Comparison of ENCODE assay signal across 8 cellular contexts in the genomic region with DNA sequence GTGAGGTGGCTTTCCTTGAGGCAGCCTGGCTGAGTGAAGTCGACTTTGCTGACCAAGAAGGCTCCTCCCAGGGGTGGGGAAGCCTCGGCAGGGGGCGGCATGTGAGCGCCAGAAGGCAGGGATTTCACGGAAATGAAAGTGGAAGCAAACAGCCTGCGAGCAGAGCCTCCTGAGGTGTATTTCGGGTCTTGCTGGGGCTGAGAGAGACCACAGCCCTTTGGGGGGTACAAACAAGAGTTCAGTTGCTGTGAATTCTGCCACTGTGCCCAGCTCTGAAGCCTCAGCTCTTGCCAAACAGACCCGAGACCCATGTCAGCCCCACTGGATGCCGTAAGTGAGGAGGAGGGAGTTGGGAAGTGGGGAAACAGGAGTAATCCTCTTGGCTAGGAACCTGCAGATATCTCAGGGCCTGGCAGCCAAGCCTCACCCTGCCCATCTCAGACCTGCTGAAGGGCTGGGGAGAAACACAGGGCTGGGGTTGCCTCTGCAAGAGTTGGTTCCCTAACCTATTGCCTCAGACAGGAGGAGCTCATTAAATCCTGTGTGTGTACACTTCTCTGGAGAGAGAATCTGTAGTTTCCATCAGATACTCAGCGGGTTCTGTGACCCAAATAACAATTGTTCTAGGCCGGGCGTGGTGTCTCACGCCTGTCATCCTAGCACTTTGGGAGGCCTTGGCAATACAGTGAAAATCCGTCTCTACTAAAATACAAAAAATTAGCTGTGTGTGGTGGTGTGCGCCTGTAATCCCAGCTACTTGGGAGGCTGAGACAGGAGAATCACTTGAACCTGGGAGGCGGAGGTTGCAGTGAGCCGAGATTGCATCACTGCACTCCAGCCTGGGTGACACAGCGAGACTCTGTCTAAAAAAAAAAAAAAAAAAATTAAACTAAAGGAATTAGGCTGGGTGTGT. TPM values are rescaled to one million over a fixed set of nuclear protein-coding genes. Genes with fewer than 3 reads are reported as not detected.
DNase-seq lines count a peak whose midpoint lies in the region; ATAC-seq and TF ChIP-seq lines count a peak whose summit lies in the region.

A gene (plus strand): TSS at position 146 of the 913 bp plus-strand sequence. CDS start 164 bp downstream, at position 310.

- H3K27me3 Mint-ChIP-seq in CD4-positive, alpha-beta memory T cell, result no peaks in the 10 kb centered on the region
- H3K27me3 Mint-ChIP-seq in T-cell (no peaks in the 10 kb centered on the region), progenitor cell of endocrine pancreas (no peaks in the 10 kb centered on the region)
- H3K27me3 Mint-ChIP-seq in activated naive CD8-positive, alpha-beta T cell treated with anti-CD3 and anti-CD28 coated beads, Interleukin-2, amount 50 U/mL, for 24 hours, result no peaks in the 10 kb centered on the region

- intact Hi-C loops in CD4-positive, alpha-beta memory T cell (cut with micrococcal nuclease), result loop anchor here (1.0 kb wide), 3 partner anchors 205 to 332 kb away; no protein-coding TSS in a partner anchor
- intact Hi-C loops in cardiac septum (cut with DNase I), result no loop called here

- no peaks in the 10 kb centered on the region for H3K9me3 ChIP-seq in CD4-positive, alpha-beta memory T cell (ENCODE audit: control insufficient read depth in 1 of 2, low read length in 2 of 2)
- no peaks in the 10 kb centered on the region for H3K9me3 ChIP-seq in upper lobe of left lung

- H3K36me3 Mint-ChIP-seq in CD4-positive, alpha-beta memory T cell, result peaks cover 0 to 36% of the 10 kb centered on the region in 2 donors
- H3K36me3 Mint-ChIP-seq in T-cell, result peaks cover 17% of the 10 kb centered on the region
- peaks cover 30% of the 10 kb centered on the region for H3K36me3 Mint-ChIP-seq in activated naive CD8-positive, alpha-beta T cell treated with anti-CD3 and anti-CD28 coated beads, Interleukin-2, amount 50 U/mL, for 24 hours (ENCODE audit: low read depth)
- peaks cover 4% of the 10 kb centered on the region for H3K36me3 Mint-ChIP-seq in progenitor cell of endocrine pancreas (ENCODE audit: insufficient read depth)

- 23 to 32% methylated on average over 17 to 18 of the region's 18 CpGs for WGBS in upper lobe of left lung, 2 donors

- no peak for TF ChIP-seq EP300 in upper lobe of left lung (IDR thresholded peaks at IDR 0.05)

- DNase-seq in CD4-positive, alpha-beta memory T cell, result peak; percentile 81 to 89 (median 83)
- DNase-seq in Kasumi-1 (lab: John Stamatoyannopoulos, UW) (peak; percentile 75 to 81), T-cell (peak; percentile 68 to 88 (median 81)), cardiac septum (ENCODE audit: low spot score) (peak; percentile 94), progenitor cell of endocrine pancreas (ENCODE audit: low spot score, unreplicated experiment) (no peak), upper lobe of left lung (peak; percentile 90 to 92)
- peak; percentile 87 for DNase-seq in activated naive CD8-positive, alpha-beta T cell treated with anti-CD3 and anti-CD28 coated beads, Interleukin-2, amount 50 U/mL, for 24 hours

- CTCF ChIA-PET in CD4-positive, alpha-beta memory T cell (lab: Charles Lee; ENCODE audit: partially characterized antibody), result interaction anchor here (0.5 to 3.0 kb wide), 17 partner anchors 8 to 477 kb away, joined by 3 to 23 read pairs (median 4); a partner anchor contains a TSS
- CTCF ChIA-PET in T-cell (lab: Charles Lee), result interaction anchor here in 1 of 2 donors (1.0 to 2.3 kb wide), 6 partner anchors 9 to 477 kb away, joined by 3 to 15 read pairs (median 4); a partner anchor contains a TSS

- peak within 1 kb of the TSS; percentile 100 for H3K4me3 Mint-ChIP-seq in CD4-positive, alpha-beta memory T cell
- peak within 1 kb of the TSS; percentile 92 to 99 (median 99) for H3K4me3 Mint-ChIP-seq in T-cell
- peak within 1 kb of the TSS; percentile 96 for H3K4me3 Mint-ChIP-seq in activated naive CD8-positive, alpha-beta T cell treated with anti-CD3 and anti-CD28 coated beads, Interleukin-2, amount 50 U/mL, for 24 hours
- peak within 1 kb of the TSS; percentile 55 for H3K4me3 Mint-ChIP-seq in progenitor cell of endocrine pancreas (ENCODE audit: low read depth)

- peak in 3 of 4 donors; percentile 21 to 65 (median 57) for TF ChIP-seq POLR2A in upper lobe of left lung (IDR thresholded peaks at IDR 0.05)

- peak; percentile 16 for TF ChIP-seq CTCF in progenitor cell of endocrine pancreas (IDR thresholded peaks at IDR 0.05; ENCODE audit: unreplicated experiment)
- TF ChIP-seq CTCF in upper lobe of left lung (IDR thresholded peaks at IDR 0.05), result peak in 5 of 6 experiments; percentile 27 to 63 (median 29)

- peaks cover 8 to 26% (median 17%) of the 10 kb centered on the region in 4 donors for H3K4me1 Mint-ChIP-seq in CD4-positive, alpha-beta memory T cell
- H3K4me1 Mint-ChIP-seq in T-cell (peaks cover 18 to 25% (median 23%) of the 10 kb centered on the region in 3 donors), progenitor cell of endocrine pancreas (ENCODE audit: low read depth) (peaks cover 3% of the 10 kb centered on the region)
- H3K4me1 Mint-ChIP-seq in activated naive CD8-positive, alpha-beta T cell treated with anti-CD3 and anti-CD28 coated beads, Interleukin-2, amount 50 U/mL, for 24 hours, result peaks cover 41% of the 10 kb centered on the region

- peaks cover 21% of the 10 kb centered on the region for H3K4me1 ChIP-seq in CD4-positive, alpha-beta memory T cell (ENCODE audit: insufficient read depth, low read length)
- H3K4me1 ChIP-seq in upper lobe of left lung, result peaks cover 21 to 39% (median 31%) of the 10 kb centered on the region in 4 donors

- no peaks in the 10 kb centered on the region for H3K27me3 ChIP-seq in CD4-positive, alpha-beta memory T cell (ENCODE audit: insufficient read depth, low read length)
- no peaks in the 10 kb centered on the region for H3K27me3 ChIP-seq in upper lobe of left lung

- peak within 1 kb of the TSS; percentile 96 to 100 (median 99) for H3K27ac Mint-ChIP-seq in CD4-positive, alpha-beta memory T cell
- H3K27ac Mint-ChIP-seq in T-cell, result peak within 1 kb of the TSS; percentile 100
- peak within 1 kb of the TSS; percentile 97 for H3K27ac Mint-ChIP-seq in activated naive CD8-positive, alpha-beta T cell treated with anti-CD3 and anti-CD28 coated beads, Interleukin-2, amount 50 U/mL, for 24 hours
- H3K27ac Mint-ChIP-seq in progenitor cell of endocrine pancreas, result peak within 1 kb of the TSS; percentile 81

- peak within 1 kb of the TSS; percentile 94 to 95 for H3K4me3 ChIP-seq in CD4-positive, alpha-beta memory T cell (ENCODE audit: low read length in 2 of 2)
- peak within 1 kb of the TSS; percentile 5 to 80 (median 68) for H3K4me3 ChIP-seq in upper lobe of left lung

- POLR2A ChIA-PET in CD4-positive, alpha-beta memory T cell (lab: Charles Lee; ENCODE audit: partially characterized antibody), result interaction anchor here (1.0 to 3.0 kb wide), 12 partner anchors 8 to 392 kb away, joined by 3 to 41 read pairs (median 8); a partner anchor contains a TSS
- POLR2A ChIA-PET in T-cell (lab: Charles Lee), result interaction anchor here in 1 of 2 donors (1.0 kb wide), 1 partner anchor 9 kb away, joined by 7 read pairs; a partner anchor contains a TSS

- peak; percentile 73 for ATAC-seq in GM19463 (IDR thresholded peaks at IDR 0.05; ENCODE audit: unreplicated experiment)
- ATAC-seq in T-cell (replicated peaks in 1 of 4), result peak; percentile 98 to 99 (median 99)
- peak; percentile 94 for ATAC-seq in activated naive CD8-positive, alpha-beta T cell treated with anti-CD3 and anti-CD28 coated beads, Interleukin-2, amount 50 U/mL, for 24 hours
- peak; percentile 94 to 95 for ATAC-seq in upper lobe of left lung (ENCODE audit: low FRiP score in 2 of 2)

- H3K27ac ChIP-seq in CD4-positive, alpha-beta memory T cell (ENCODE audit: low read depth, low read length), result peak within 1 kb of the TSS; percentile 90
- peak within 1 kb of the TSS; percentile 88 to 97 (median 93) for H3K27ac ChIP-seq in upper lobe of left lung

- peaks cover 9% of the 10 kb centered on the region for H3K36me3 ChIP-seq in CD4-positive, alpha-beta memory T cell (ENCODE audit: insufficient read depth, low read length)
- H3K36me3 ChIP-seq in upper lobe of left lung, result peaks cover 10 to 28% (median 24%) of the 10 kb centered on the region in 4 donors

- no peaks in the 10 kb centered on the region for H3K9me3 Mint-ChIP-seq in CD4-positive, alpha-beta memory T cell
- no peaks in the 10 kb centered on the region for H3K9me3 Mint-ChIP-seq in T-cell
- H3K9me3 Mint-ChIP-seq in activated naive CD8-positive, alpha-beta T cell treated with anti-CD3 and anti-CD28 coated beads, Interleukin-2, amount 50 U/mL, for 24 hours, result no peaks in the 10 kb centered on the region
- no peaks in the 10 kb centered on the region for H3K9me3 Mint-ChIP-seq in progenitor cell of endocrine pancreas (ENCODE audit: low read depth)

RNA-seq across cellular contexts. Expression of the gene that starts here (rescaled TPM):
- 10 to 100 TPM; 33.1 to 40.3 TPM for total RNA-seq in CD4-positive, alpha-beta memory T cell
- 10 to 100 TPM; 55.4 to 66.2 TPM for polyA plus RNA-seq in CD4-positive, alpha-beta memory T cell
- total RNA-seq in T-cell, result 10 to 100 TPM; 27.0 to 44.6 (median 34.1) TPM
- total RNA-seq in cardiac septum, result 13.7 TPM
- 1.2 and 1.6 TPM in 2 replicates for total RNA-seq in progenitor cell of endocrine pancreas
- total RNA-seq in upper lobe of left lung, result 10 to 100 TPM; 17.8 to 69.0 (median 45.4) TPM
